In the genomic region with DNA sequence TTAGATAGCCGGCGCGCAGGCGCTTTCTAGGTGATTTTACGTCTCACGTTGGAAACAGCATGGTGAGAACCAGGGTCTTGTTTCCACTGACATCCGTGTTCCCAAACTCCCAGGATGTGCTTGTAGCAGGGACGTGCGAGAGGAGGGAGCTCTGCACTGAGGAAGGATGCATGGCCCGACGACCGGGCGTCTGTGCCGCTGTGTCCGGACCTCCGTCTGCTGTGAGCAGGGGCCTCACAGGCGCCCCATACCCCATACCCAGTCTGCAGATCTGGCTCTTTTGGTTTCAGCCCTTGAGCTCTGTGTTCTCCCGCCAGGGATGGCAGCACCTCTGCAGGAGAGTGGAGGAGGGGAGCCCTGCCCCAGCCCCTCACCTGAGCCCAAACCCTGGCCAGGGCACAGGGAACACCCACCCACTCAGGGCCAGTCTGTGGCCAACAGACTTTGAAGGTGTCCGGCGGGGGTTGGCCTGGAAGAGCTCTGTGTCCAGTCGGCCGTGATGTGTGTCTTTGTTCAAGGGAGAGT, we compare ENCODE assay signal across 21 cellular contexts.
A peak's percentile ranks its signal among the peaks of the same experiment; 100 is the strongest.
DNase-seq lines count a peak whose midpoint lies in the region; ATAC-seq and TF ChIP-seq lines count a peak whose summit lies in the region.
"Had no signal": no experiment of that assay in that cellular context is flagged by ENCODE, and none has a peak within 500 bp of the region (broad histone marks: within the 10 kb centered on the region; RNA-seq: fewer than 3 reads in every experiment).

No MANE protein-coding gene starts in this region.

- no peaks in the 10 kb centered on the region for H3K36me3 Mint-ChIP-seq in progenitor cell of endocrine pancreas (ENCODE audit: insufficient read depth)
- no peaks in the 10 kb centered on the region for H3K36me3 Mint-ChIP-seq in naive thymus-derived CD4-positive, alpha-beta T cell
- H3K36me3 Mint-ChIP-seq: CD4-positive, CD25-positive, alpha-beta regulatory T cell; CD8-positive, alpha-beta memory T cell; IgD-negative memory B cell had no signal

- no peak overlapping the region for H3K9ac ChIP-seq in BLaER1
- peak overlapping the region; percentile 47 for H3K9ac ChIP-seq in Loucy (ENCODE audit: low read depth, low read length, poor library complexity, severe bottlenecking)
- H3K9ac ChIP-seq: GM23248 had no signal

- no peak overlapping the region; the same call in 1 of the 2 replicates for H3K27ac ChIP-seq in BLaER1
- no peak overlapping the region for H3K27ac ChIP-seq in vagina
- H3K27ac ChIP-seq in naive thymus-derived CD4-positive, alpha-beta T cell (ENCODE audit: low read depth, low read length), result no peak overlapping the region
- H3K27ac ChIP-seq: GM23248, HL-60 had no signal

- no peaks in the 10 kb centered on the region; the same call in 1 of the 2 replicates for H3F3A ChIP-seq in Loucy (ENCODE audit: low read depth)

- DNase-seq in left kidney (ENCODE audit: low read depth, low spot score), result peak; percentile 44
- no peak for DNase-seq in progenitor cell of endocrine pancreas (ENCODE audit: low spot score, unreplicated experiment)
- DNase-seq in vagina (ENCODE audit: extremely low spot score in 2 of 2), result no peak
- DNase-seq in superior temporal gyrus (ENCODE audit: extremely low spot score), result no peak
- no peak for DNase-seq in naive thymus-derived CD4-positive, alpha-beta T cell
- DNase-seq: 8988T; C1 segment of cervical spinal cord; CD4-positive, CD25-positive, alpha-beta regulatory T cell; CD8-positive, alpha-beta memory T cell; COR-L47; DMS 273 treated with DMSO at 0.1 percent for 48 hours; DMS53; DND-41; EL; GM23248; HCEC 1CT had no signal

- H3K27ac Mint-ChIP-seq in progenitor cell of endocrine pancreas, result peak overlapping the region; percentile 29
- no peak overlapping the region for H3K27ac Mint-ChIP-seq in naive thymus-derived CD4-positive, alpha-beta T cell
- H3K27ac Mint-ChIP-seq: CD8-positive, alpha-beta memory T cell; IgD-negative memory B cell had no signal

- CTCF ChIA-PET in naive thymus-derived CD4-positive, alpha-beta T cell (lab: Charles Lee), result no interaction called here

- TF ChIP-seq CTCF in Loucy (conservative IDR thresholded peaks at IDR 0.05; ENCODE audit: low read length) (no peak), progenitor cell of endocrine pancreas (IDR thresholded peaks at IDR 0.05; ENCODE audit: unreplicated experiment) (no peak), vagina (IDR thresholded peaks at IDR 0.05) (no peak)

- peaks cover 10% of the 10 kb centered on the region for H3K4me1 Mint-ChIP-seq in progenitor cell of endocrine pancreas (ENCODE audit: low read depth)
- H3K4me1 Mint-ChIP-seq in naive thymus-derived CD4-positive, alpha-beta T cell, result peaks cover 4 to 26% (median 14%) of the 10 kb centered on the region in 7 donors
- H3K4me1 Mint-ChIP-seq: CD8-positive, alpha-beta memory T cell had no signal

- no peak for TF ChIP-seq POLR2A in vagina (IDR thresholded peaks at IDR 0.05)

- H3K9me3 Mint-ChIP-seq in progenitor cell of endocrine pancreas (ENCODE audit: low read depth), result no peaks in the 10 kb centered on the region
- no peaks in the 10 kb centered on the region for H3K9me3 Mint-ChIP-seq in naive thymus-derived CD4-positive, alpha-beta T cell
- H3K9me3 Mint-ChIP-seq: CD4-positive, CD25-positive, alpha-beta regulatory T cell; CD8-positive, alpha-beta memory T cell; IgD-negative memory B cell had no signal

- H3K4me2 ChIP-seq in BLaER1, result 0 out of 2 replicates have a peak overlapping the region, but pooled peaks have one; percentile 77
- peak overlapping the region; percentile 55 for H3K4me2 ChIP-seq in Loucy (ENCODE audit: low read depth, low read length, poor library complexity, severe bottlenecking)

- peaks cover 70% of the 10 kb centered on the region for H3K4me1 ChIP-seq in BLaER1
- H3K4me1 ChIP-seq in Loucy (ENCODE audit: insufficient read depth, low read length, poor library complexity, severe bottlenecking), result peaks cover 49% of the 10 kb centered on the region
- H3K4me1 ChIP-seq in vagina, result no peaks in the 10 kb centered on the region
- H3K4me1 ChIP-seq in naive thymus-derived CD4-positive, alpha-beta T cell (ENCODE audit: control insufficient read depth in 2 of 2, insufficient read depth in 2 of 2, low read length in 2 of 2), result peaks cover 0 to 9% of the 10 kb centered on the region in 2 donors

- no peaks in the 10 kb centered on the region for H3K9me3 ChIP-seq in BLaER1
- H3K9me3 ChIP-seq in Loucy (ENCODE audit: insufficient read depth, low read depth, low read length), result no peaks in the 10 kb centered on the region
- H3K9me3 ChIP-seq in vagina, result no peaks in the 10 kb centered on the region
- no peaks in the 10 kb centered on the region for H3K9me3 ChIP-seq in naive thymus-derived CD4-positive, alpha-beta T cell (ENCODE audit: control insufficient read depth in 2 of 3, low read length in 3 of 3)

- no peaks in the 10 kb centered on the region for H3K79me2 ChIP-seq in Loucy (ENCODE audit: insufficient read depth, low read length)

- intact Hi-C loops in vagina (cut with DNase I), result no loop called here
- intact Hi-C loops in naive thymus-derived CD4-positive, alpha-beta T cell (cut with micrococcal nuclease), result no loop called here

- no peaks in the 10 kb centered on the region for H3K9me2 ChIP-seq in Loucy (replicated peaks; ENCODE audit: low read depth, low read length)

- no peaks in the 10 kb centered on the region for H3K27me3 Mint-ChIP-seq in progenitor cell of endocrine pancreas
- no peaks in the 10 kb centered on the region for H3K27me3 Mint-ChIP-seq in naive thymus-derived CD4-positive, alpha-beta T cell
- H3K27me3 Mint-ChIP-seq: CD4-positive, CD25-positive, alpha-beta regulatory T cell; IgD-negative memory B cell had no signal

- H3K4me3 Mint-ChIP-seq in progenitor cell of endocrine pancreas (ENCODE audit: low read depth), result no peak overlapping the region
- H3K4me3 Mint-ChIP-seq in naive thymus-derived CD4-positive, alpha-beta T cell, result no peak overlapping the region
- H3K4me3 Mint-ChIP-seq: CD4-positive, CD25-positive, alpha-beta regulatory T cell; CD8-positive, alpha-beta memory T cell; IgD-negative memory B cell had no signal

- POLR2A ChIA-PET in naive thymus-derived CD4-positive, alpha-beta T cell (lab: Charles Lee), result no interaction called here

- H3K27me3 ChIP-seq in BLaER1 (no peaks in the 10 kb centered on the region), Loucy (ENCODE audit: insufficient read depth, low read length, poor library complexity, severe bottlenecking) (no peaks in the 10 kb centered on the region), vagina (no peaks in the 10 kb centered on the region)
- no peaks in the 10 kb centered on the region for H3K27me3 ChIP-seq in naive thymus-derived CD4-positive, alpha-beta T cell (ENCODE audit: control insufficient read depth in 2 of 2, insufficient read depth in 2 of 2, low read length in 2 of 2)

- ATAC-seq in naive thymus-derived CD4-positive, alpha-beta T cell, result no peak
- ATAC-seq: GM12878 had no signal

- H3K36me3 ChIP-seq in BLaER1, result peaks cover 30% of the 10 kb centered on the region; the same call in 1 of the 2 replicates
- no peaks in the 10 kb centered on the region for H3K36me3 ChIP-seq in Loucy (ENCODE audit: insufficient read depth, low read length)
- no peaks in the 10 kb centered on the region for H3K36me3 ChIP-seq in vagina
- H3K36me3 ChIP-seq in naive thymus-derived CD4-positive, alpha-beta T cell (ENCODE audit: control insufficient read depth in 2 of 3, insufficient read depth in 3 of 3, low read length in 3 of 3), result no peaks in the 10 kb centered on the region

- no peak overlapping the region for H2AFZ ChIP-seq in Loucy (ENCODE audit: low read length)
- H2AFZ ChIP-seq: GM23248 had no signal

- H3K4me3 ChIP-seq in BLaER1 (no peak overlapping the region), Loucy (ENCODE audit: low read length, poor library complexity, severe bottlenecking) (no peak overlapping the region), vagina (no peak overlapping the region)
- H3K4me3 ChIP-seq in naive thymus-derived CD4-positive, alpha-beta T cell (ENCODE audit: low read length), result no peak overlapping the region
- H3K4me3 ChIP-seq: GM12878, GM23248 had no signal

- H4K20me1 ChIP-seq in BLaER1 (no peaks in the 10 kb centered on the region), Loucy (ENCODE audit: insufficient read depth, low read length, poor library complexity, severe bottlenecking) (no peaks in the 10 kb centered on the region)
